1 cellular context compared by ENCODE assay signal in the genomic region with DNA sequence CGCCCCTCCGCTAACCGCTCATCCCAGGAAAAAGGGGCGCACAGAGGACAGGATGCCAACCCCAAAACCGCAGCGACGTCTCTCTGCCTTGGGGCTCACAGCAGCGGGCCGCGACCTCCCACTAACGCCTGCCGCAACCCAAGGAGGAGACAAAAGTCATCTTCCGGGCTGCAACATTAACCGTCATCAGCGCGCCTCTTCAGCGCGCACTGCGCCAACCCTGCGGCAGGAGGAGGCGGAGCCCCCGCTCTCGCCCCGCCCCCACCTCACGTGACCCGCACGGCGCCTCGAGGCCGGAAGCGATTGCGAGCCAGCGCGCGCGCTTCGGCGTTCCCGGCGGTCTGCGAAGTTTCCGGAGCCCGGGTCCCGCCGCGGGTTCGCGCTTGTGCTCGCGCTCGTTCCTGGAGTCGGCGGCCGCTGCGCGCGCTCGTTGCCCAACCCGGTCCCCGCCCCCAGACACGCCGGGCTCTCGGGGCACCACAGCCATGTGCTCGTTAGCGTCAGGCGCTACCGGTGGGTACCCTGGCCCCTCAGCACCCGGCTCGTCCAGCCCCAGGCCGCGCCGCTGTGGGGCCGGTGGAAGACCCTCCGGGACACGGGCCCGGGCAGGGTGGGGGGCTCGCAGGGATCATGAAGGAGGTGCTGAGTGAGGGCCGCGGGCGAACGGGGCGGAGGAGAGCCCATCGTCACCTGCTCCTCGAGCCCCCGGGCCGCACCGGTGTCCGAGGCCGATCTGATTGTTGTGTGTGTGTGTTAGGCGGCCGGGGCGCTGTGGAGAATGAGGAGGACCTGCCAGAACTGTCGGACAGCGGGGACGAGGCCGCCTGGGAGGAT.
A peak's percentile ranks its signal among the peaks of the same experiment; 100 is the strongest.
TF ChIP-seq lines count a peak whose summit lies in the region.

A gene (plus strand): TSS at position 455 of the 834 bp plus-strand sequence. CDS start 31 bp downstream, at position 486.

TF ChIP-seq in GM12878, 131 proteins besides CTCF, POLR2A, EP300 and RAD21 (continued from another document and continues in another):
- peak; percentile 62 for TF ChIP-seq HCFC1 (IDR thresholded peaks at IDR 0.05; ENCODE audit: low read length)
- peak; percentile 75 for TF ChIP-seq HDGF (IDR thresholded peaks at IDR 0.05)
- peak; percentile 97 for TF ChIP-seq MXI1 (IDR thresholded peaks at IDR 0.05; ENCODE audit: low read depth, low read length)
- TF ChIP-seq ZZZ3 (IDR thresholded peaks at IDR 0.05; ENCODE audit: control insufficient read depth, insufficient read length, low read depth) = no peak
- TF ChIP-seq, protein P1, sequence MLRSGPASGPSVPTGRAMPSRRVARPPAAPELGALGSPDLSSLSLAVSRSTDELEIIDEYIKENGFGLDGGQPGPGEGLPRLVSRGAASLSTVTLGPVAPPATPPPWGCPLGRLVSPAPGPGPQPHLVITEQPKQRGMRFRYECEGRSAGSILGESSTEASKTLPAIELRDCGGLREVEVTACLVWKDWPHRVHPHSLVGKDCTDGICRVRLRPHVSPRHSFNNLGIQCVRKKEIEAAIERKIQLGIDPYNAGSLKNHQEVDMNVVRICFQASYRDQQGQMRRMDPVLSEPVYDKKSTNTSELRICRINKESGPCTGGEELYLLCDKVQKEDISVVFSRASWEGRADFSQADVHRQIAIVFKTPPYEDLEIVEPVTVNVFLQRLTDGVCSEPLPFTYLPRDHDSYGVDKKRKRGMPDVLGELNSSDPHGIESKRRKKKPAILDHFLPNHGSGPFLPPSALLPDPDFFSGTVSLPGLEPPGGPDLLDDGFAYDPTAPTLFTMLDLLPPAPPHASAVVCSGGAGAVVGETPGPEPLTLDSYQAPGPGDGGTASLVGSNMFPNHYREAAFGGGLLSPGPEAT (IDR thresholded peaks at IDR 0.05; ENCODE audit: low read depth) = peak; percentile 86
- TF ChIP-seq, protein P2, sequence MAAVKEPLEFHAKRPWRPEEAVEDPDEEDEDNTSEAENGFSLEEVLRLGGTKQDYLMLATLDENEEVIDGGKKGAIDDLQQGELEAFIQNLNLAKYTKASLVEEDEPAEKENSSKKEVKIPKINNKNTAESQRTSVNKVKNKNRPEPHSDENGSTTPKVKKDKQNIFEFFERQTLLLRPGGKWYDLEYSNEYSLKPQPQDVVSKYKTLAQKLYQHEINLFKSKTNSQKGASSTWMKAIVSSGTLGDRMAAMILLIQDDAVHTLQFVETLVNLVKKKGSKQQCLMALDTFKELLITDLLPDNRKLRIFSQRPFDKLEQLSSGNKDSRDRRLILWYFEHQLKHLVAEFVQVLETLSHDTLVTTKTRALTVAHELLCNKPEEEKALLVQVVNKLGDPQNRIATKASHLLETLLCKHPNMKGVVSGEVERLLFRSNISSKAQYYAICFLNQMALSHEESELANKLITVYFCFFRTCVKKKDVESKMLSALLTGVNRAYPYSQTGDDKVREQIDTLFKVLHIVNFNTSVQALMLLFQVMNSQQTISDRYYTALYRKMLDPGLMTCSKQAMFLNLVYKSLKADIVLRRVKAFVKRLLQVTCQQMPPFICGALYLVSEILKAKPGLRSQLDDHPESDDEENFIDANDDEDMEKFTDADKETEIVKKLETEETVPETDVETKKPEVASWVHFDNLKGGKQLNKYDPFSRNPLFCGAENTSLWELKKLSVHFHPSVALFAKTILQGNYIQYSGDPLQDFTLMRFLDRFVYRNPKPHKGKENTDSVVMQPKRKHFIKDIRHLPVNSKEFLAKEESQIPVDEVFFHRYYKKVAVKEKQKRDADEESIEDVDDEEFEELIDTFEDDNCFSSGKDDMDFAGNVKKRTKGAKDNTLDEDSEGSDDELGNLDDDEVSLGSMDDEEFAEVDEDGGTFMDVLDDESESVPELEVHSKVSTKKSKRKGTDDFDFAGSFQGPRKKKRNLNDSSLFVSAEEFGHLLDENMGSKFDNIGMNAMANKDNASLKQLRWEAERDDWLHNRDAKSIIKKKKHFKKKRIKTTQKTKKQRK (IDR thresholded peaks at IDR 0.05; ENCODE audit: low read depth, low read length) = no peak
- peak in 1 of 2 experiments; percentile 82; a peak in 2 of 4 replicates for TF ChIP-seq SRF (IDR thresholded peaks at IDR 0.05; ENCODE audit: low read depth in 2 of 2, low read length in 2 of 2)
- TF ChIP-seq, protein P3, sequence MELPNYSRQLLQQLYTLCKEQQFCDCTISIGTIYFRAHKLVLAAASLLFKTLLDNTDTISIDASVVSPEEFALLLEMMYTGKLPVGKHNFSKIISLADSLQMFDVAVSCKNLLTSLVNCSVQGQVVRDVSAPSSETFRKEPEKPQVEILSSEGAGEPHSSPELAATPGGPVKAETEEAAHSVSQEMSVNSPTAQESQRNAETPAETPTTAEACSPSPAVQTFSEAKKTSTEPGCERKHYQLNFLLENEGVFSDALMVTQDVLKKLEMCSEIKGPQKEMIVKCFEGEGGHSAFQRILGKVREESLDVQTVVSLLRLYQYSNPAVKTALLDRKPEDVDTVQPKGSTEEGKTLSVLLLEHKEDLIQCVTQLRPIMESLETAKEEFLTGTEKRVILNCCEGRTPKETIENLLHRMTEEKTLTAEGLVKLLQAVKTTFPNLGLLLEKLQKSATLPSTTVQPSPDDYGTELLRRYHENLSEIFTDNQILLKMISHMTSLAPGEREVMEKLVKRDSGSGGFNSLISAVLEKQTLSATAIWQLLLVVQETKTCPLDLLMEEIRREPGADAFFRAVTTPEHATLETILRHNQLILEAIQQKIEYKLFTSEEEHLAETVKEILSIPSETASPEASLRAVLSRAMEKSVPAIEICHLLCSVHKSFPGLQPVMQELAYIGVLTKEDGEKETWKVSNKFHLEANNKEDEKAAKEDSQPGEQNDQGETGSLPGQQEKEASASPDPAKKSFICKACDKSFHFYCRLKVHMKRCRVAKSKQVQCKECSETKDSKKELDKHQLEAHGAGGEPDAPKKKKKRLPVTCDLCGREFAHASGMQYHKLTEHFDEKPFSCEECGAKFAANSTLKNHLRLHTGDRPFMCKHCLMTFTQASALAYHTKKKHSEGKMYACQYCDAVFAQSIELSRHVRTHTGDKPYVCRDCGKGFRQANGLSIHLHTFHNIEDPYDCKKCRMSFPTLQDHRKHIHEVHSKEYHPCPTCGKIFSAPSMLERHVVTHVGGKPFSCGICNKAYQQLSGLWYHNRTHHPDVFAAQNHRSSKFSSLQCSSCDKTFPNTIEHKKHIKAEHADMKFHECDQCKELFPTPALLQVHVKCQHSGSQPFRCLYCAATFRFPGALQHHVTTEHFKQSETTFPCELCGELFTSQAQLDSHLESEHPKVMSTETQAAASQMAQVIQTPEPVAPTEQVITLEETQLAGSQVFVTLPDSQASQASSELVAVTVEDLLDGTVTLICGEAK (IDR thresholded peaks at IDR 0.05; ENCODE audit: borderline replicate concordance) = peak; percentile 43; the same call in 1 of the 2 replicates
- no peak for TF ChIP-seq TCF7 (IDR thresholded peaks at IDR 0.05; ENCODE audit: borderline replicate concordance)
- TF ChIP-seq IKZF1 (conservative IDR thresholded peaks at IDR 0.05) = peak; percentile 94
- TF ChIP-seq NR2C1 (IDR thresholded peaks at IDR 0.05) = no peak
- peak; percentile 37; the same call in 1 of the 2 replicates for TF ChIP-seq DPF2 (IDR thresholded peaks at IDR 0.05)
- 0 out of 2 replicates have a peak, but pooled peaks have one; percentile 22 for TF ChIP-seq CHD2 (IDR thresholded peaks at IDR 0.05; ENCODE audit: borderline replicate concordance, low read depth, low read length)
- TF ChIP-seq CREB1 (IDR thresholded peaks at IDR 0.05; ENCODE audit: low read depth) = peak; percentile 99
- TF ChIP-seq, protein P4, sequence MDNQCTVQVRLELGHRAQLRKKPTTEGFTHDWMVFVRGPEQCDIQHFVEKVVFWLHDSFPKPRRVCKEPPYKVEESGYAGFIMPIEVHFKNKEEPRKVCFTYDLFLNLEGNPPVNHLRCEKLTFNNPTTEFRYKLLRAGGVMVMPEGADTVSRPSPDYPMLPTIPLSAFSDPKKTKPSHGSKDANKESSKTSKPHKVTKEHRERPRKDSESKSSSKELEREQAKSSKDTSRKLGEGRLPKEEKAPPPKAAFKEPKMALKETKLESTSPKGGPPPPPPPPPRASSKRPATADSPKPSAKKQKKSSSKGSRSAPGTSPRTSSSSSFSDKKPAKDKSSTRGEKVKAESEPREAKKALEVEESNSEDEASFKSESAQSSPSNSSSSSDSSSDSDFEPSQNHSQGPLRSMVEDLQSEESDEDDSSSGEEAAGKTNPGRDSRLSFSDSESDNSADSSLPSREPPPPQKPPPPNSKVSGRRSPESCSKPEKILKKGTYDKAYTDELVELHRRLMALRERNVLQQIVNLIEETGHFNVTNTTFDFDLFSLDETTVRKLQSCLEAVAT (IDR thresholded peaks at IDR 0.05) = peak; percentile 62
- no peak for TF ChIP-seq GABPA (IDR thresholded peaks at IDR 0.05; ENCODE audit: low read depth)
- TF ChIP-seq, protein P5, sequence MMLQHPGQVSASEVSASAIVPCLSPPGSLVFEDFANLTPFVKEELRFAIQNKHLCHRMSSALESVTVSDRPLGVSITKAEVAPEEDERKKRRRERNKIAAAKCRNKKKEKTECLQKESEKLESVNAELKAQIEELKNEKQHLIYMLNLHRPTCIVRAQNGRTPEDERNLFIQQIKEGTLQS (IDR thresholded peaks at IDR 0.05; ENCODE audit: borderline replicate concordance, extremely low read depth, low read depth, low read length) = peak; percentile 90
- TF ChIP-seq EED (IDR thresholded peaks at IDR 0.05; ENCODE audit: low read depth) = peak; percentile 76; the same call in 1 of the 2 replicates
- peak; percentile 98 for TF ChIP-seq NBN (IDR thresholded peaks at IDR 0.05)
- 0 out of 2 replicates have a peak, but pooled peaks have one; percentile 44 for TF ChIP-seq ZSCAN29 (IDR thresholded peaks at IDR 0.05)
- peak; percentile 91 for TF ChIP-seq RAD51 (IDR thresholded peaks at IDR 0.05)
- peak; percentile 93 for TF ChIP-seq RELA (IDR thresholded peaks at IDR 0.05; ENCODE audit: borderline replicate concordance, partially characterized antibody)
- TF ChIP-seq IKZF2 (IDR thresholded peaks at IDR 0.05) = peak; percentile 84 to 87
- no peak; the same call in 1 of the 2 replicates for TF ChIP-seq TARDBP (IDR thresholded peaks at IDR 0.05; ENCODE audit: borderline replicate concordance)
- TF ChIP-seq TCF12 (IDR thresholded peaks at IDR 0.05; ENCODE audit: low read depth, low read length) = 0 out of 2 replicates have a peak, but pooled peaks have one; percentile 29
- no peak for TF ChIP-seq SUZ12 (IDR thresholded peaks at IDR 0.05; ENCODE audit: unreplicated experiment)
- TF ChIP-seq, protein P6, sequence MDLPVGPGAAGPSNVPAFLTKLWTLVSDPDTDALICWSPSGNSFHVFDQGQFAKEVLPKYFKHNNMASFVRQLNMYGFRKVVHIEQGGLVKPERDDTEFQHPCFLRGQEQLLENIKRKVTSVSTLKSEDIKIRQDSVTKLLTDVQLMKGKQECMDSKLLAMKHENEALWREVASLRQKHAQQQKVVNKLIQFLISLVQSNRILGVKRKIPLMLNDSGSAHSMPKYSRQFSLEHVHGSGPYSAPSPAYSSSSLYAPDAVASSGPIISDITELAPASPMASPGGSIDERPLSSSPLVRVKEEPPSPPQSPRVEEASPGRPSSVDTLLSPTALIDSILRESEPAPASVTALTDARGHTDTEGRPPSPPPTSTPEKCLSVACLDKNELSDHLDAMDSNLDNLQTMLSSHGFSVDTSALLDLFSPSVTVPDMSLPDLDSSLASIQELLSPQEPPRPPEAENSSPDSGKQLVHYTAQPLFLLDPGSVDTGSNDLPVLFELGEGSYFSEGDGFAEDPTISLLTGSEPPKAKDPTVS (IDR thresholded peaks at IDR 0.05; ENCODE audit: low read depth, low read length) = peak; percentile 76; the same call in 1 of the 2 replicates
- TF ChIP-seq RUNX3 (IDR thresholded peaks at IDR 0.05; ENCODE audit: low read length) = peak; percentile 83
- TF ChIP-seq NR2C2 (IDR thresholded peaks at IDR 0.05; ENCODE audit: borderline replicate concordance, control insufficient read depth, insufficient read length, low read depth) = no peak
- TF ChIP-seq, protein P7, sequence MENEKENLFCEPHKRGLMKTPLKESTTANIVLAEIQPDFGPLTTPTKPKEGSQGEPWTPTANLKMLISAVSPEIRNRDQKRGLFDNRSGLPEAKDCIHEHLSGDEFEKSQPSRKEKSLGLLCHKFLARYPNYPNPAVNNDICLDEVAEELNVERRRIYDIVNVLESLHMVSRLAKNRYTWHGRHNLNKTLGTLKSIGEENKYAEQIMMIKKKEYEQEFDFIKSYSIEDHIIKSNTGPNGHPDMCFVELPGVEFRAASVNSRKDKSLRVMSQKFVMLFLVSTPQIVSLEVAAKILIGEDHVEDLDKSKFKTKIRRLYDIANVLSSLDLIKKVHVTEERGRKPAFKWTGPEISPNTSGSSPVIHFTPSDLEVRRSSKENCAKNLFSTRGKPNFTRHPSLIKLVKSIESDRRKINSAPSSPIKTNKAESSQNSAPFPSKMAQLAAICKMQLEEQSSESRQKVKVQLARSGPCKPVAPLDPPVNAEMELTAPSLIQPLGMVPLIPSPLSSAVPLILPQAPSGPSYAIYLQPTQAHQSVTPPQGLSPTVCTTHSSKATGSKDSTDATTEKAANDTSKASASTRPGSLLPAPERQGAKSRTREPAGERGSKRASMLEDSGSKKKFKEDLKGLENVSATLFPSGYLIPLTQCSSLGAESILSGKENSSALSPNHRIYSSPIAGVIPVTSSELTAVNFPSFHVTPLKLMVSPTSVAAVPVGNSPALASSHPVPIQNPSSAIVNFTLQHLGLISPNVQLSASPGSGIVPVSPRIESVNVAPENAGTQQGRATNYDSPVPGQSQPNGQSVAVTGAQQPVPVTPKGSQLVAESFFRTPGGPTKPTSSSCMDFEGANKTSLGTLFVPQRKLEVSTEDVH (IDR thresholded peaks at IDR 0.05; ENCODE audit: low read depth, partially characterized antibody) = peak; percentile 86
- TF ChIP-seq, protein P8, sequence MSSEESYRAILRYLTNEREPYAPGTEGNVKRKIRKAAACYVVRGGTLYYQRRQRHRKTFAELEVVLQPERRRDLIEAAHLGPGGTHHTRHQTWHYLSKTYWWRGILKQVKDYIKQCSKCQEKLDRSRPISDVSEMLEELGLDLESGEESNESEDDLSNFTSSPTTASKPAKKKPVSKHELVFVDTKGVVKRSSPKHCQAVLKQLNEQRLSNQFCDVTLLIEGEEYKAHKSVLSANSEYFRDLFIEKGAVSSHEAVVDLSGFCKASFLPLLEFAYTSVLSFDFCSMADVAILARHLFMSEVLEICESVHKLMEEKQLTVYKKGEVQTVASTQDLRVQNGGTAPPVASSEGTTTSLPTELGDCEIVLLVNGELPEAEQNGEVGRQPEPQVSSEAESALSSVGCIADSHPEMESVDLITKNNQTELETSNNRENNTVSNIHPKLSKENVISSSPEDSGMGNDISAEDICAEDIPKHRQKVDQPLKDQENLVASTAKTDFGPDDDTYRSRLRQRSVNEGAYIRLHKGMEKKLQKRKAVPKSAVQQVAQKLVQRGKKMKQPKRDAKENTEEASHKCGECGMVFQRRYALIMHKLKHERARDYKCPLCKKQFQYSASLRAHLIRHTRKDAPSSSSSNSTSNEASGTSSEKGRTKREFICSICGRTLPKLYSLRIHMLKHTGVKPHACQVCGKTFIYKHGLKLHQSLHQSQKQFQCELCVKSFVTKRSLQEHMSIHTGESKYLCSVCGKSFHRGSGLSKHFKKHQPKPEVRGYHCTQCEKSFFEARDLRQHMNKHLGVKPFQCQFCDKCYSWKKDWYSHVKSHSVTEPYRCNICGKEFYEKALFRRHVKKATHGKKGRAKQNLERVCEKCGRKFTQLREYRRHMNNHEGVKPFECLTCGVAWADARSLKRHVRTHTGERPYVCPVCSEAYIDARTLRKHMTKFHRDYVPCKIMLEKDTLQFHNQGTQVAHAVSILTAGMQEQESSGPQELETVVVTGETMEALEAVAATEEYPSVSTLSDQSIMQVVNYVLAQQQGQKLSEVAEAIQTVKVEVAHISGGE (CRISPR knock-in tag; IDR thresholded peaks at IDR 0.05) = 0 out of 2 replicates have a peak, but pooled peaks have one; percentile 26
- TF ChIP-seq PAX8 (IDR thresholded peaks at IDR 0.05) = no peak
